Comparison of ENCODE assay signal across 12 cellular contexts in genomic region chr7:76396039-76396732, GRCh38. TPM values are rescaled to one million over a fixed set of nuclear protein-coding genes. Genes with fewer than 3 reads are reported as not detected.
DNase-seq lines count a peak whose midpoint lies in the region; ATAC-seq, FAIRE-seq and TF ChIP-seq lines count a peak whose summit lies in the region.
"Had no signal": no experiment of that assay in that cellular context is flagged by ENCODE, and none has a peak within 500 bp of the region (broad histone marks: within the 10 kb centered on the region; RNA-seq: fewer than 3 reads in every experiment).

No MANE protein-coding gene starts in this region.

- ATAC-seq in A549 (no peak), GM21447 (IDR thresholded peaks at IDR 0.05; ENCODE audit: unreplicated experiment) (no peak)

- no peak overlapping the region for H3K4me3 ChIP-seq in A549
- no peak overlapping the region for H3K4me3 ChIP-seq in endodermal cell (ENCODE audit: low read length)
- no peak overlapping the region for H3K4me3 ChIP-seq in sigmoid colon

- TF ChIP-seq EP300 in A549 (IDR thresholded peaks at IDR 0.05) (no peak), sigmoid colon (IDR thresholded peaks at IDR 0.05) (no peak)

- intact Hi-C loops in sigmoid colon (cut with DNase I), result no loop called here

- peak overlapping the region; percentile 48 for H3K27ac Mint-ChIP-seq in endodermal cell

- H3K27ac ChIP-seq in A549 (peak overlapping the region; percentile 92 to 98; a peak in 5 of 6 replicates), endodermal cell (ENCODE audit: low read depth, low read length) (no peak overlapping the region), sigmoid colon (no peak overlapping the region)

- peak overlapping the region; percentile 93; the same call in 1 of the 3 replicates for H3K4me2 ChIP-seq in A549

- POLR2A ChIA-PET in A549 (lab: Yijun Ruan, JAX), result interaction anchor here (1.9 kb wide), 1 partner anchor 37 kb away, joined by 6 read pairs; the partner anchor contains the start of gene YWHAG

- CTCF ChIA-PET in A549 (lab: Yijun Ruan, JAX), result interaction anchor here (0.7 to 1.2 kb wide), 2 partner anchors 9 to 11 kb away, joined by 3 to 4 read pairs; no protein-coding TSS in a partner anchor

- TF ChIP-seq CTCF in A549 (IDR thresholded peaks at IDR 0.05) (no peak), endodermal cell (conservative IDR thresholded peaks at IDR 0.05) (no peak), sigmoid colon (IDR thresholded peaks at IDR 0.05) (no peak), D721Med (IDR thresholded peaks at IDR 0.05; ENCODE audit: insufficient read depth, missing control alignments) (no peak)

- H3K9me3 Mint-ChIP-seq in endodermal cell, result no peaks in the 10 kb centered on the region

- H3K4me1 ChIP-seq in A549, result peaks cover 30% of the 10 kb centered on the region
- H3K4me1 ChIP-seq in endodermal cell (ENCODE audit: control insufficient read depth, insufficient read depth, low read length), result no peaks in the 10 kb centered on the region
- H3K4me1 ChIP-seq in sigmoid colon, result peaks cover 0 to 32% (median 21%) of the 10 kb centered on the region in 4 donors

- TF ChIP-seq POLR2A in A549 (IDR thresholded peaks at IDR 0.05; ENCODE audit: low read length) (no peak), sigmoid colon (IDR thresholded peaks at IDR 0.05) (no peak)

- no peak for TF ChIP-seq RAD21 in A549 (conservative IDR thresholded peaks at IDR 0.05 in 1 of 2, IDR thresholded peaks at IDR 0.05 in 1 of 2)

- no peak overlapping the region for H3K9ac ChIP-seq in endodermal cell (ENCODE audit: extremely low read depth, low read length, poor library complexity, severe bottlenecking)

- no peaks in the 10 kb centered on the region for H3K36me3 ChIP-seq in endodermal cell (ENCODE audit: control insufficient read depth, insufficient read depth, low read length)
- no peaks in the 10 kb centered on the region for H3K36me3 ChIP-seq in sigmoid colon
- H3K36me3 ChIP-seq: transverse colon had no signal

- no peaks in the 10 kb centered on the region for H3K9me3 ChIP-seq in A549
- no peaks in the 10 kb centered on the region for H3K9me3 ChIP-seq in endodermal cell (ENCODE audit: control insufficient read depth, low read length)
- no peaks in the 10 kb centered on the region for H3K9me3 ChIP-seq in sigmoid colon
- H3K9me3 ChIP-seq: transverse colon had no signal

- no peak overlapping the region for H3K4me3 Mint-ChIP-seq in endodermal cell

- H3K27me3 ChIP-seq in endodermal cell (ENCODE audit: control insufficient read depth, insufficient read depth, low read length, poor library complexity, severe bottlenecking), result no peaks in the 10 kb centered on the region
- H3K27me3 ChIP-seq in sigmoid colon, result no peaks in the 10 kb centered on the region
- H3K27me3 ChIP-seq: transverse colon had no signal

- peak in 1 of 2 experiments; percentile 60 for DNase-seq in A549 (ENCODE audit: low read depth in 1 of 2, low spot score in 1 of 2)
- DNase-seq in NCI-H526 treated with DMSO at 0.1 percent for 48 hours (lab: John Stamatoyannopoulos, UW), result peak; percentile 46
- DNase-seq in endodermal cell, result peak; percentile 86
- DNase-seq in urothelium cell line (ENCODE audit: low spot score), result no peak
- DNase-seq in sigmoid colon, result no peak
- no peak for DNase-seq in D721Med (ENCODE audit: insufficient read length, low spot score)
- DNase-seq: retina, transverse colon had no signal

- peaks cover 8% of the 10 kb centered on the region for H3K27me3 Mint-ChIP-seq in endodermal cell (ENCODE audit: insufficient read depth)

- H3K4me1 Mint-ChIP-seq in endodermal cell, result peaks cover 14% of the 10 kb centered on the region

- FAIRE-seq in A549 (lab: Jason Lieb, UNC), result no peak
- FAIRE-seq in G401.6 (lab: Jason Lieb, UNC), result peak; percentile 98
- no peak for FAIRE-seq in urothelium cell line (lab: Jason Lieb, UNC)
- FAIRE-seq in D721Med (lab: Jason Lieb, UNC), result no peak
- FAIRE-seq: GM19239, TTC549 had no signal

- 64% methylated on average over 10 of the region's 10 CpGs for WGBS in A549 (ENCODE audit: missing lambda C conversion rate)
- WGBS in endodermal cell (ENCODE audit: insufficient coverage in 1 of 2, insufficient read length in 1 of 2), 2 experiments, result 57 to 58% methylated on average over 10 of the region's 10 CpGs
- 57 to 71% methylated on average over 10 of the region's 10 CpGs for WGBS in sigmoid colon, 2 donors

- no peaks in the 10 kb centered on the region for H3K36me3 Mint-ChIP-seq in endodermal cell (ENCODE audit: low read depth)

TF ChIP-seq in A549, 52 proteins besides CTCF, POLR2A, EP300 and RAD21 (continues in another document):
- TF ChIP-seq KDM5A (IDR thresholded peaks at IDR 0.05), result no peak
- TF ChIP-seq MAX (IDR thresholded peaks at IDR 0.05), result no peak
- TF ChIP-seq PBX3 (IDR thresholded peaks at IDR 0.05), result no peak
- no peak for TF ChIP-seq POLR2AphosphoS2 (conservative IDR thresholded peaks at IDR 0.05; ENCODE audit: low read length)
- TF ChIP-seq EHF (CRISPR knock-in tag; IDR thresholded peaks at IDR 0.05), result no peak
- no peak for TF ChIP-seq NPAS2 (CRISPR knock-in tag; IDR thresholded peaks at IDR 0.05; ENCODE audit: borderline replicate concordance)
- no peak for TF ChIP-seq RCOR1 (IDR thresholded peaks at IDR 0.05; ENCODE audit: low read depth, low read length)
- no peak for TF ChIP-seq REST (IDR thresholded peaks at IDR 0.05)

RNA-seq across cellular contexts. Expression of gene SSC4D, which starts 13.3 kb away (rescaled TPM):
- polyA plus RNA-seq in A549 (2011; rRNA removed) (0.45 and 0.91 TPM in 2 replicates), A549 (2017; fragmentation: RNase III; extraction: RNeasy Plus Mini Kit Qiagen cat#74134 plus additional on column Dnase treatment) (0.79 to 1.0 TPM (median 1.0 TPM) in 3 replicates), sigmoid colon (1 to 10 TPM in 1 of 3 donors, under 1 TPM in 1, not detected in 1; 0.47 to 1.2 TPM)
- polyA plus RNA-seq in A549 (2012; cell fraction: cytosol; rRNA removed), result 1.1 and 1.4 TPM in 2 replicates
- 1.7 and 2.3 TPM in 2 replicates for polyA plus RNA-seq in A549 (2012; cell fraction: nucleus; rRNA removed)
- polyA minus RNA-seq in A549 (2011; rRNA and poly(A)+ RNA removed), result 0.66 and 0.92 TPM in 2 replicates
- total RNA-seq in endodermal cell (10 to 100 TPM; 21.9 to 44.5 TPM), sigmoid colon (1 to 10 TPM in 1 of 4 donors, under 1 TPM in 1, not detected in 2; 0.71 to 3.6 TPM)
- 9.5 TPM for polyA plus RNA-seq in endodermal cell (2013, experiment 1 of 2)
- 8.4 TPM for polyA plus RNA-seq in endodermal cell (2013, experiment 2 of 2)

RNA-seq across cellular contexts. Expression of gene ZP3, which starts 28.6 kb away (rescaled TPM):
- polyA plus RNA-seq in A549 (2011; rRNA removed) (26.5 and 38.6 TPM in 2 replicates), A549 (2017; fragmentation: RNase III; extraction: RNeasy Plus Mini Kit Qiagen cat#74134 plus additional on column Dnase treatment) (19.5 to 21.4 TPM (median 20.1 TPM) in 3 replicates), sigmoid colon (1 to 10 TPM; 1.4 to 4.8 (median 4.5) TPM)
- 23.7 and 28.6 TPM in 2 replicates for polyA plus RNA-seq in A549 (2012; cell fraction: cytosol; rRNA removed)
- polyA plus RNA-seq in A549 (2012; cell fraction: nucleus; rRNA removed), result 31.7 and 32.8 TPM in 2 replicates
- polyA minus RNA-seq in A549 (2011; rRNA and poly(A)+ RNA removed), result 80.6 and 90.3 TPM in 2 replicates
- total RNA-seq in endodermal cell (1 to 10 TPM in 1 of 2 donors, under 1 TPM in 1; 0.53 to 2.3 TPM), sigmoid colon (1 to 10 TPM in 3 of 4 donors, not detected in 1; 1.4 to 2.1 (median 1.8) TPM)
- polyA plus RNA-seq in endodermal cell (2013, experiment 1 of 2), result 1.4 TPM
- polyA plus RNA-seq in endodermal cell (2013, experiment 2 of 2), result not detected

RNA-seq across cellular contexts. Expression of gene YWHAG, which starts 37.4 kb away (rescaled TPM):
- 140 and 141 TPM in 2 replicates for polyA plus RNA-seq in A549 (2011; rRNA removed)
- polyA plus RNA-seq in A549 (2012; cell fraction: cytosol; rRNA removed), result 45.1 and 50.9 TPM in 2 replicates
- polyA plus RNA-seq in A549 (2012; cell fraction: nucleus; rRNA removed), result 40.3 and 49.7 TPM in 2 replicates
- polyA plus RNA-seq in A549 (2017; fragmentation: RNase III; extraction: RNeasy Plus Mini Kit Qiagen cat#74134 plus additional on column Dnase treatment), result 295 to 306 TPM (median 302 TPM) in 3 replicates
- polyA minus RNA-seq in A549 (2011; rRNA and poly(A)+ RNA removed), result 131 and 145 TPM in 2 replicates
- total RNA-seq in endodermal cell, result 100 to 1,000 TPM; 148 TPM
- 163 TPM for polyA plus RNA-seq in endodermal cell (2013, experiment 1 of 2)
- 160 TPM for polyA plus RNA-seq in endodermal cell (2013, experiment 2 of 2)
- 10 to 100 TPM; 42.5 to 59.0 (median 52.3) TPM for total RNA-seq in sigmoid colon
- 10 to 100 TPM; 45.6 to 64.0 (median 62.4) TPM for polyA plus RNA-seq in sigmoid colon

Comparison
In these comparisons a context has a peak if more than half of its experiments do, and no peak if none do; other contexts are left out.
1. DNase-seq: peak in NCI-H526 treated with DMSO at 0.1 percent for 48 hours (single experiment) and endodermal cell (single experiment); none in urothelium cell line (single experiment), sigmoid colon (single experiment) and D721Med (single experiment).
2. H3K27ac ChIP-seq: peak in A549 (2 of 2); none in endodermal cell (single experiment) and sigmoid colon (0 of 4).
3. RNA of gene SSC4D, which starts 13.3 kb away (total RNA-seq): 21.9 to 44.5 TPM in endodermal cell; 0.71 to 3.6 TPM in sigmoid colon; every median in the first group is over 4 times any median in the second.